Comparison of ENCODE assay signal across 12 cellular contexts in the genomic region with DNA sequence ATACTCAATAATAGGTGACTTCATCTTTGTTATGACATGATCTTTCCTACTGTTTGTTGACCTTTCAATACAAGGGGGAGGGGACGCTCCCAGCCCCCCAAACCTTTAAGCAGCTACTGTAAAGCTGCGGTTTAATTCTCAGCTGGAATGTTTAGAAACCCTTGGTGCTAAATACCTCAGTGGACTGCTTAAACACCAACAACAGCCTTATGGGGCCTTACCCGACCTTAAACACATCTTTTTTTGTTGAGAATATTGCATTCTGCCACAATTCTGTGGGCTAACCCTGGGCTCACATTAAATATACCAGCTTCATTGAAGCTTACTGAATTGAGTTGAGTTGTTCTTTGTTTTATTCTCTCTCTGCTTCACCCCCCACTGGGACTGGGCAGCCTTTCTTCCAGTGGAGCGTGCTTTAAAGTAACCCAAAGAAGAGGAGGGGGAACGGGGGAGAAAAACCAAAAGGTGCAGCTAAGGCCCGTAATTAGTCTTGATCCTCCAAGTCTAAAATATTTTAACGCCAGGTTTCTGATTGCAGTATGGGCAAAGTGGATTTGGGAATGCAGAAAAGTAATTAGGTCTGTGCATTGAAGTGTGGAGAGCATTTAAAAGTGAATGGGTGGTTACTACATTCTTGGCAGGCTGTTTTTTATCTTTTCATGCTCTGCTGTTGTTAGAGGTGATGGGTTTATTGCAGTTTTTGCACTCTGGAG.
DNase-seq lines count a peak whose midpoint lies in the region; ATAC-seq and TF ChIP-seq lines count a peak whose summit lies in the region.
"Had no signal": no experiment of that assay in that cellular context is flagged by ENCODE, and none has a peak within 500 bp of the region (broad histone marks: within the 10 kb centered on the region; RNA-seq: fewer than 3 reads in every experiment).

No MANE protein-coding gene starts in this region.

- no peaks in the 10 kb centered on the region for H3K9me3 ChIP-seq in mesenchymal stem cell (ENCODE audit: control insufficient read depth, low read length)
- H3K9me3 ChIP-seq: BE2C had no signal

- no peak overlapping the region for H3K23ac ChIP-seq in mesenchymal stem cell (ENCODE audit: low read length in 2 of 2)

- H3K36me3 Mint-ChIP-seq in brain: no peaks in the 10 kb centered on the region
- H3K36me3 Mint-ChIP-seq in activated T-cell treated with anti-CD3 and anti-CD28 coated beads, Interleukin-2, amount 50 U/mL, for 4 hours (ENCODE audit: insufficient read depth): no peaks in the 10 kb centered on the region
- H3K36me3 Mint-ChIP-seq: activated CD4-positive, alpha-beta memory T cell treated with anti-CD3 and anti-CD28 coated beads for 36 hours had no signal

- H3K79me1 ChIP-seq in mesenchymal stem cell (replicated peaks; ENCODE audit: low read length, poor library complexity, severe bottlenecking): no peaks in the 10 kb centered on the region

- peak; percentile 30 for TF ChIP-seq RAD21 in Ishikawa (IDR thresholded peaks at IDR 0.05; ENCODE audit: low read depth)

- no peaks in the 10 kb centered on the region for H3K4me1 ChIP-seq in mesenchymal stem cell (ENCODE audit: control insufficient read depth, insufficient read depth, low read depth, low read length)

- no peak overlapping the region for H2BK15ac ChIP-seq in mesenchymal stem cell (ENCODE audit: low read depth, poor library complexity, severe bottlenecking)

- no peak overlapping the region for H2AK5ac ChIP-seq in mesenchymal stem cell (ENCODE audit: low read length, severe bottlenecking)

- peak overlapping the region; percentile 48 for H3K4me2 ChIP-seq in mesenchymal stem cell (ENCODE audit: low read length, poor library complexity, severe bottlenecking)

- H2BK5ac ChIP-seq in mesenchymal stem cell (ENCODE audit: low read depth, low read length, poor library complexity, severe bottlenecking): peak overlapping the region; percentile 35

- peak overlapping the region; percentile 32 to 72 (median 63) for H3K4me3 Mint-ChIP-seq in brain
- H3K4me3 Mint-ChIP-seq in activated T-cell treated with anti-CD3 and anti-CD28 coated beads, Interleukin-2, amount 50 U/mL, for 4 hours: no peak overlapping the region
- H3K4me3 Mint-ChIP-seq: activated CD4-positive, alpha-beta memory T cell treated with anti-CD3 and anti-CD28 coated beads for 36 hours had no signal

- H3K4ac ChIP-seq in mesenchymal stem cell (ENCODE audit: low read depth in 1 of 2, low read length in 2 of 2): no peak overlapping the region

- no peak overlapping the region for H3K14ac ChIP-seq in mesenchymal stem cell (ENCODE audit: low read length in 2 of 2)

- H3K4me3 ChIP-seq in mesenchymal stem cell (ENCODE audit: insufficient read depth in 1 of 2, low read depth in 1 of 2, low read length in 2 of 2): no peak overlapping the region

- H3K27me3 Mint-ChIP-seq in brain: peaks cover 12% of the 10 kb centered on the region
- H3K27me3 Mint-ChIP-seq in activated T-cell treated with anti-CD3 and anti-CD28 coated beads, Interleukin-2, amount 50 U/mL, for 4 hours (ENCODE audit: low read depth): no peaks in the 10 kb centered on the region
- H3K27me3 Mint-ChIP-seq: activated CD4-positive, alpha-beta memory T cell treated with anti-CD3 and anti-CD28 coated beads for 36 hours had no signal

- DNase-seq in DMS 273 (lab: John Stamatoyannopoulos, UW; ENCODE audit: unreplicated experiment) (peak; percentile 38), mesenchymal stem cell (no peak), AML-193 (lab: John Stamatoyannopoulos, UW) (no peak)
- no peak for DNase-seq in activated T-cell treated with anti-CD3 and anti-CD28 coated beads, Interleukin-2, amount 50 U/mL, for 4 hours
- DNase-seq: activated CD4-positive, alpha-beta memory T cell treated with anti-CD3 and anti-CD28 coated beads for 36 hours; activated gamma-delta T cell treated with Interleukin-2 at 50 U/mL for 16 hours; BE2C; NCI-H2029 had no signal

- H4K91ac ChIP-seq in mesenchymal stem cell (ENCODE audit: low read length): no peak overlapping the region

- no peak overlapping the region for H3K9ac ChIP-seq in mesenchymal stem cell (ENCODE audit: low read length)

- H2AFZ ChIP-seq in mesenchymal stem cell (ENCODE audit: low read depth, low read length): no peak overlapping the region

- TF ChIP-seq EP300 in Ishikawa (IDR thresholded peaks at IDR 0.05; ENCODE audit: borderline replicate concordance): peak; percentile 87

- H2BK12ac ChIP-seq in mesenchymal stem cell (ENCODE audit: low read length in 2 of 2): no peak overlapping the region

- 50% methylated on average over 6 of the region's 7 CpGs for WGBS in mesenchymal stem cell

- H3K4me1 Mint-ChIP-seq in brain: peaks cover 81% of the 10 kb centered on the region
- no peaks in the 10 kb centered on the region for H3K4me1 Mint-ChIP-seq in activated T-cell treated with anti-CD3 and anti-CD28 coated beads, Interleukin-2, amount 50 U/mL, for 4 hours (ENCODE audit: low read depth)

- H3K9me3 Mint-ChIP-seq in brain: no peaks in the 10 kb centered on the region
- no peaks in the 10 kb centered on the region for H3K9me3 Mint-ChIP-seq in activated T-cell treated with anti-CD3 and anti-CD28 coated beads, Interleukin-2, amount 50 U/mL, for 4 hours
- H3K9me3 Mint-ChIP-seq: activated CD4-positive, alpha-beta memory T cell treated with anti-CD3 and anti-CD28 coated beads for 36 hours had no signal

- H3K18ac ChIP-seq in mesenchymal stem cell (ENCODE audit: low read depth in 1 of 2, low read length in 2 of 2): no peak overlapping the region

- H4K8ac ChIP-seq in mesenchymal stem cell (ENCODE audit: low read length): no peak overlapping the region

- no peaks in the 10 kb centered on the region for H3K36me3 ChIP-seq in mesenchymal stem cell (ENCODE audit: control insufficient read depth in 1 of 2, insufficient read depth in 2 of 2, low read depth in 1 of 2, low read length in 2 of 2)
- H3K36me3 ChIP-seq: BE2C had no signal

- no peak overlapping the region for H2BK120ac ChIP-seq in mesenchymal stem cell (ENCODE audit: low read depth, low read length)

- peaks cover 0 to 3% of the 10 kb centered on the region in 2 experiments for H3K27me3 ChIP-seq in mesenchymal stem cell (ENCODE audit: control insufficient read depth in 1 of 2, insufficient read depth in 1 of 2, low read length in 2 of 2)
- H3K27me3 ChIP-seq: BE2C had no signal

- peak overlapping the region; percentile 11 to 96 (median 82) for H3K27ac Mint-ChIP-seq in brain
- H3K27ac Mint-ChIP-seq: activated CD4-positive, alpha-beta memory T cell treated with anti-CD3 and anti-CD28 coated beads for 36 hours had no signal

- H3K27ac ChIP-seq in mesenchymal stem cell (ENCODE audit: low read length, poor library complexity, severe bottlenecking): peak overlapping the region; percentile 55

- ATAC-seq in HG03097 (IDR thresholded peaks at IDR 0.05; ENCODE audit: low FRiP score, unreplicated experiment) (no peak), GM19452 (IDR thresholded peaks at IDR 0.05; ENCODE audit: unreplicated experiment) (no peak)
- no peak for ATAC-seq in activated T-cell treated with anti-CD3 and anti-CD28 coated beads, Interleukin-2, amount 50 U/mL, for 4 hours

- no peak for TF ChIP-seq CTCF in brain (conservative IDR thresholded peaks at IDR 0.05)

TF ChIP-seq in Ishikawa, 13 proteins besides CTCF, POLR2A, EP300 and RAD21:
- TF ChIP-seq TEAD4 (IDR thresholded peaks at IDR 0.05) (peak; percentile 95), CREB1 (IDR thresholded peaks at IDR 0.05; ENCODE audit: low read depth) (no peak; the same call in 1 of the 2 replicates), TAF1 (IDR thresholded peaks at IDR 0.05; ENCODE audit: low read depth) (no peak), NFIC (IDR thresholded peaks at IDR 0.05) (peak; percentile 90), CEBPB (IDR thresholded peaks at IDR 0.05) (peak; percentile 64), FOXM1 (IDR thresholded peaks at IDR 0.05; ENCODE audit: borderline replicate concordance, low read depth) (peak; percentile 83), TCF12 (IDR thresholded peaks at IDR 0.05; ENCODE audit: low read depth) (peak; percentile 91)
- TF ChIP-seq, protein P1, sequence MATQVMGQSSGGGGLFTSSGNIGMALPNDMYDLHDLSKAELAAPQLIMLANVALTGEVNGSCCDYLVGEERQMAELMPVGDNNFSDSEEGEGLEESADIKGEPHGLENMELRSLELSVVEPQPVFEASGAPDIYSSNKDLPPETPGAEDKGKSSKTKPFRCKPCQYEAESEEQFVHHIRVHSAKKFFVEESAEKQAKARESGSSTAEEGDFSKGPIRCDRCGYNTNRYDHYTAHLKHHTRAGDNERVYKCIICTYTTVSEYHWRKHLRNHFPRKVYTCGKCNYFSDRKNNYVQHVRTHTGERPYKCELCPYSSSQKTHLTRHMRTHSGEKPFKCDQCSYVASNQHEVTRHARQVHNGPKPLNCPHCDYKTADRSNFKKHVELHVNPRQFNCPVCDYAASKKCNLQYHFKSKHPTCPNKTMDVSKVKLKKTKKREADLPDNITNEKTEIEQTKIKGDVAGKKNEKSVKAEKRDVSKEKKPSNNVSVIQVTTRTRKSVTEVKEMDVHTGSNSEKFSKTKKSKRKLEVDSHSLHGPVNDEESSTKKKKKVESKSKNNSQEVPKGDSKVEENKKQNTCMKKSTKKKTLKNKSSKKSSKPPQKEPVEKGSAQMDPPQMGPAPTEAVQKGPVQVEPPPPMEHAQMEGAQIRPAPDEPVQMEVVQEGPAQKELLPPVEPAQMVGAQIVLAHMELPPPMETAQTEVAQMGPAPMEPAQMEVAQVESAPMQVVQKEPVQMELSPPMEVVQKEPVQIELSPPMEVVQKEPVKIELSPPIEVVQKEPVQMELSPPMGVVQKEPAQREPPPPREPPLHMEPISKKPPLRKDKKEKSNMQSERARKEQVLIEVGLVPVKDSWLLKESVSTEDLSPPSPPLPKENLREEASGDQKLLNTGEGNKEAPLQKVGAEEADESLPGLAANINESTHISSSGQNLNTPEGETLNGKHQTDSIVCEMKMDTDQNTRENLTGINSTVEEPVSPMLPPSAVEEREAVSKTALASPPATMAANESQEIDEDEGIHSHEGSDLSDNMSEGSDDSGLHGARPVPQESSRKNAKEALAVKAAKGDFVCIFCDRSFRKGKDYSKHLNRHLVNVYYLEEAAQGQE (IDR thresholded peaks at IDR 0.05; ENCODE audit: low read depth): no peak
- TF ChIP-seq, protein P2, sequence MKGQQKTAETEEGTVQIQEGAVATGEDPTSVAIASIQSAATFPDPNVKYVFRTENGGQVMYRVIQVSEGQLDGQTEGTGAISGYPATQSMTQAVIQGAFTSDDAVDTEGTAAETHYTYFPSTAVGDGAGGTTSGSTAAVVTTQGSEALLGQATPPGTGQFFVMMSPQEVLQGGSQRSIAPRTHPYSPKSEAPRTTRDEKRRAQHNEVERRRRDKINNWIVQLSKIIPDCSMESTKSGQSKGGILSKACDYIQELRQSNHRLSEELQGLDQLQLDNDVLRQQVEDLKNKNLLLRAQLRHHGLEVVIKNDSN (IDR thresholded peaks at IDR 0.05): no peak
- TF ChIP-seq, protein P3, sequence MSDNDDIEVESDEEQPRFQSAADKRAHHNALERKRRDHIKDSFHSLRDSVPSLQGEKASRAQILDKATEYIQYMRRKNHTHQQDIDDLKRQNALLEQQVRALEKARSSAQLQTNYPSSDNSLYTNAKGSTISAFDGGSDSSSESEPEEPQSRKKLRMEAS (IDR thresholded peaks at IDR 0.05): peak; percentile 24; the same call in 1 of the 2 replicates
